Comparison of ENCODE assay signal across 8 cellular contexts in genomic region chr17:4986403-4986802, GRCh38. TPM values are rescaled to one million over a fixed set of nuclear protein-coding genes. Genes with fewer than 3 reads are reported as not detected.
A peak's percentile ranks its signal among the peaks of the same experiment; 100 is the strongest.
DNase-seq lines count a peak whose midpoint lies in the region; ATAC-seq, FAIRE-seq and TF ChIP-seq lines count a peak whose summit lies in the region.

No MANE protein-coding gene starts in this region.

- H3K36me3 Mint-ChIP-seq in T-helper 1 cell treated with Interleukin-12 subunit alpha and Interleukin-12 subunit beta and Interleukin-4 antibody, amounts not matched to agents 30 μg/mL and 1 μg/mL, for 36 hours (ENCODE audit: low read depth) = peaks cover 26% of the 10 kb centered on the region

- H2AFZ ChIP-seq in GM23248 = peak overlapping the region; percentile 88

- no peaks in the 10 kb centered on the region for H4K20me1 ChIP-seq in GM23248 (ENCODE audit: insufficient read depth)

- H3F3A ChIP-seq in GM23248 (ENCODE audit: insufficient read depth) = no peaks in the 10 kb centered on the region; the same call in 1 of the 2 replicates

- H3K4me2 ChIP-seq in GM23248 (ENCODE audit: unreplicated experiment) = peak overlapping the region; percentile 87

- DNase-seq in GM23248 = peak; percentile 37
- DNase-seq in fibroblast of mammary gland (ENCODE audit: low read depth) = peak; percentile 44
- no peak for DNase-seq in gastrocnemius medialis
- no peak for DNase-seq in NCI-H2107 (lab: John Stamatoyannopoulos, UW)
- DNase-seq in frontal cortex (ENCODE audit: low spot score in 2 of 2) = no peak

- H3K27me3 ChIP-seq in GM23248 (replicated peaks; ENCODE audit: insufficient read depth) = no peaks in the 10 kb centered on the region
- no peaks in the 10 kb centered on the region for H3K27me3 ChIP-seq in gastrocnemius medialis

- H3K4me1 ChIP-seq in GM23248 (ENCODE audit: insufficient read depth) (peaks cover 9% of the 10 kb centered on the region), gastrocnemius medialis (peaks cover 17 to 20% of the 10 kb centered on the region in 2 donors)

- H3K9me3 ChIP-seq in GM23248 (ENCODE audit: low read depth) = no peaks in the 10 kb centered on the region
- no peaks in the 10 kb centered on the region for H3K9me3 ChIP-seq in gastrocnemius medialis

- intact Hi-C loops in gastrocnemius medialis (cut with DNase I; ENCODE audit: low total_unique reads) = loop anchor here (2.0 kb wide), 1 partner anchor 46 kb away; the partner anchor contains the start of genes RNF167 and SLC25A11

- H3K36me3 ChIP-seq in GM23248 (ENCODE audit: low read depth) (no peaks in the 10 kb centered on the region), gastrocnemius medialis (peaks cover 0 to 30% of the 10 kb centered on the region in 2 donors)

- no peaks in the 10 kb centered on the region for H3K9me3 Mint-ChIP-seq in T-helper 1 cell treated with Interleukin-12 subunit alpha and Interleukin-12 subunit beta and Interleukin-4 antibody, amounts not matched to agents 30 μg/mL and 1 μg/mL, for 36 hours

- no peak for FAIRE-seq in frontal cortex (lab: Jason Lieb, UNC)

- ATAC-seq in gastrocnemius medialis (peak in 1 of 2 donors; percentile 4), GM18858 (IDR thresholded peaks at IDR 0.05; ENCODE audit: unreplicated experiment) (no peak), HG02623 (IDR thresholded peaks at IDR 0.05; ENCODE audit: unreplicated experiment) (no peak)

- 33 to 43% methylated on average over 5 of the region's 5 CpGs for WGBS in GM23248 (ENCODE audit: low coverage in 1 of 2, low lambda C conversion rate in 2 of 2, missing lambda C conversion rate in 2 of 2), 2 experiments

- H3K9ac ChIP-seq in GM23248 = peak overlapping the region; percentile 83

- H3K79me2 ChIP-seq in GM23248 (ENCODE audit: insufficient read depth) = peaks cover 38% of the 10 kb centered on the region

- peak overlapping the region; percentile 81 for H3K4me3 ChIP-seq in GM23248
- peak overlapping the region; percentile 74 for H3K4me3 ChIP-seq in fibroblast of mammary gland (ENCODE audit: control insufficient read depth, low read depth, low read length)
- H3K4me3 ChIP-seq in gastrocnemius medialis = peak overlapping the region; percentile 76 to 100 (median 94)

- H3K27me3 Mint-ChIP-seq in T-helper 1 cell treated with Interleukin-12 subunit alpha and Interleukin-12 subunit beta and Interleukin-4 antibody, amounts not matched to agents 30 μg/mL and 1 μg/mL, for 36 hours (ENCODE audit: low read depth) = no peaks in the 10 kb centered on the region

- peak overlapping the region; percentile 86 for H3K27ac Mint-ChIP-seq in T-helper 1 cell treated with Interleukin-12 subunit alpha and Interleukin-12 subunit beta and Interleukin-4 antibody, amounts not matched to agents 30 μg/mL and 1 μg/mL, for 36 hours

- TF ChIP-seq CTCF in fibroblast of mammary gland (conservative IDR thresholded peaks at IDR 0.05; ENCODE audit: control insufficient read depth, insufficient read depth, low read depth, low read length) (no peak), gastrocnemius medialis (IDR thresholded peaks at IDR 0.05 in 4 of 5, conservative IDR thresholded peaks at IDR 0.05 in 1 of 5) (no peak)

- peak overlapping the region; percentile 51; the same call in 1 of the 2 replicates for H3K27ac ChIP-seq in GM23248
- peak overlapping the region; percentile 88 to 98 (median 96) for H3K27ac ChIP-seq in gastrocnemius medialis

- in situ Hi-C loops in GM23248 (cut with MboI) (no loop called here), gastrocnemius medialis (cut with MboI; ENCODE audit: low sequenced_read_pairs in 4 of 4) (loop anchor here (5.0 to 10.0 kb wide), 3 partner anchors 72 to 78 kb away; no protein-coding TSS in a partner anchor)

- H3K9me2 ChIP-seq in GM23248 (ENCODE audit: insufficient read depth) = no peaks in the 10 kb centered on the region

- TF ChIP-seq POLR2A in gastrocnemius medialis (IDR thresholded peaks at IDR 0.05) = no peak

- H3K4me3 Mint-ChIP-seq in T-helper 1 cell treated with Interleukin-12 subunit alpha and Interleukin-12 subunit beta and Interleukin-4 antibody, amounts not matched to agents 30 μg/mL and 1 μg/mL, for 36 hours = peak overlapping the region; percentile 92

- peaks cover 41% of the 10 kb centered on the region for H3K4me1 Mint-ChIP-seq in T-helper 1 cell treated with Interleukin-12 subunit alpha and Interleukin-12 subunit beta and Interleukin-4 antibody, amounts not matched to agents 30 μg/mL and 1 μg/mL, for 36 hours (ENCODE audit: low read depth)

RNA-seq across cellular contexts. Expression of gene CAMTA2, which starts 1.1 kb away (rescaled TPM):
- total RNA-seq in GM23248 (2014; rRNA removed; shearing (Covaris generic)) = 4.8 and 10.1 TPM in 2 replicates
- polyA plus RNA-seq in GM23248 (2016; fragmentation: Nextera tagmentation; extraction: Ambion mirVana) = 26.5 and 28.8 TPM in 2 replicates
- 10 to 100 TPM; 19.1 to 46.4 (median 36.4) TPM for total RNA-seq in gastrocnemius medialis
- total RNA-seq in frontal cortex = 3.3 TPM

RNA-seq across cellular contexts. Expression of gene INCA1, which starts 10.9 kb away (rescaled TPM):
- 0.32 and 1.0 TPM in 2 replicates for total RNA-seq in GM23248 (2014; rRNA removed; shearing (Covaris generic))
- 0.51 and 1.2 TPM in 2 replicates for polyA plus RNA-seq in GM23248 (2016; fragmentation: Nextera tagmentation; extraction: Ambion mirVana)
- total RNA-seq in gastrocnemius medialis (1 to 10 TPM; 1.9 to 5.7 (median 4.3) TPM), frontal cortex (not detected)

RNA-seq across cellular contexts. Expression of gene KIF1C, which starts 11.3 kb away (rescaled TPM):
- total RNA-seq in GM23248 (2014; rRNA removed; shearing (Covaris generic)) = 72.7 and 85.2 TPM in 2 replicates
- polyA plus RNA-seq in GM23248 (2016; fragmentation: Nextera tagmentation; extraction: Ambion mirVana) = 38.5 and 39.8 TPM in 2 replicates
- 100 to 1,000 TPM; 327 to 543 (median 393) TPM for total RNA-seq in gastrocnemius medialis
- total RNA-seq in frontal cortex = 10.2 TPM

RNA-seq across cellular contexts. Expression of gene SPAG7, which starts 18.8 kb away (rescaled TPM):
- 39.1 and 43.1 TPM in 2 replicates for total RNA-seq in GM23248 (2014; rRNA removed; shearing (Covaris generic))
- polyA plus RNA-seq in GM23248 (2016; fragmentation: Nextera tagmentation; extraction: Ambion mirVana) = 97.7 and 107 TPM in 2 replicates
- total RNA-seq in gastrocnemius medialis = 100 to 1,000 TPM in 1 of 4 donors, 10 to 100 TPM in 3; 78.6 to 114 (median 91.0) TPM
- 27.7 TPM for total RNA-seq in frontal cortex

RNA-seq across cellular contexts. Expression of gene ENO3, which starts 35.5 kb away (rescaled TPM):
- total RNA-seq in GM23248 (2014; rRNA removed; shearing (Covaris generic)) = 0.38 and 1.2 TPM in 2 replicates
- polyA plus RNA-seq in GM23248 (2016; fragmentation: Nextera tagmentation; extraction: Ambion mirVana) = 3.2 and 4.1 TPM in 2 replicates
- total RNA-seq in gastrocnemius medialis (1,000 to 10,000 TPM; 1,434 to 5,473 (median 3,204) TPM), frontal cortex (0.82 TPM)

Comparison
In these comparisons a context has a peak if more than half of its experiments do, and no peak if none do; other contexts are left out.
1. DNase-seq: peak in GM23248 (single experiment) and fibroblast of mammary gland (single experiment); none in gastrocnemius medialis (0 of 2), NCI-H2107 (single experiment) and frontal cortex (0 of 2).
2. Peak in every context shown above with its lines, with median percentiles within 50 percentile points of each other: H3K4me3 ChIP-seq.